In genomic region chrX:70434914-70435586, GRCh38 we compare ENCODE assay signal across 8 cellular contexts. TPM values are rescaled to one million over a fixed set of nuclear protein-coding genes. Genes with fewer than 3 reads are reported as not detected.
DNase-seq lines count a peak whose midpoint lies in the region; ATAC-seq and TF ChIP-seq lines count a peak whose summit lies in the region.

No MANE protein-coding gene starts in this region.

- H3K27ac ChIP-seq in KMS-11: peak overlapping the region; percentile 70

- intact Hi-C loops in CD14-positive monocyte (cut with micrococcal nuclease): loop anchor here in 1 of 2 donors (10.0 kb wide), 1 partner anchor 280 kb away; no protein-coding TSS in a partner anchor

- H3K9me3 Mint-ChIP-seq in CD14-positive monocyte: peaks cover 0 to 4% (median 0%) of the 10 kb centered on the region in 7 donors

- H3K4me2 ChIP-seq in KMS-11: peak overlapping the region; percentile 64

- ATAC-seq in HG02973 (IDR thresholded peaks at IDR 0.05; ENCODE audit: unreplicated experiment): no peak

- peak overlapping the region; percentile 96 for H3K9ac ChIP-seq in KMS-11

- peaks cover 7 to 27% (median 17%) of the 10 kb centered on the region in 3 donors for H3K27me3 Mint-ChIP-seq in CD14-positive monocyte (ENCODE audit: low read depth in 3 of 3)

- H3K4me3 ChIP-seq in KMS-11 (IDR thresholded peaks at IDR 0.05; ENCODE audit: insufficient read depth, low read depth, low read length) (no peak overlapping the region), cardiac fibroblast (replicated peaks in 1 of 2; ENCODE audit: low read depth in 2 of 2, low read length in 2 of 2) (peak overlapping the region; percentile 71 to 78), mononuclear cell (ENCODE audit: low read length) (peak overlapping the region; percentile 59)

- H3K27ac Mint-ChIP-seq in CD14-positive monocyte: peak overlapping the region in 1 of 7 donors; percentile 52

- H3K36me3 Mint-ChIP-seq in CD14-positive monocyte: no peaks in the 10 kb centered on the region

- no peaks in the 10 kb centered on the region for H3K9me3 ChIP-seq in mononuclear cell (ENCODE audit: low read depth, low read length)

- H4K20me1 ChIP-seq in KMS-11 (ENCODE audit: insufficient read depth): no peaks in the 10 kb centered on the region

- H3K4me1 ChIP-seq in KMS-11 (ENCODE audit: low read depth, poor library complexity, severe bottlenecking) (peaks cover 53% of the 10 kb centered on the region), mononuclear cell (ENCODE audit: insufficient read depth, low read length) (peaks cover 12% of the 10 kb centered on the region)

- DNase-seq in CD14-positive monocyte (ENCODE audit: low spot score): no peak
- peak; percentile 51 to 55 for DNase-seq in cardiac fibroblast (ENCODE audit: low read depth in 2 of 2)
- no peak for DNase-seq in NCI-H345 treated with DMSO at 0.1 percent for 48 hours (lab: John Stamatoyannopoulos, UW; ENCODE audit: unreplicated experiment)
- no peak for DNase-seq in NCI-H226
- DNase-seq in activated CD4-positive, alpha-beta T cell treated with anti-CD3 and anti-CD28 coated beads for 4 hours: no peak

- H3K36me3 ChIP-seq in KMS-11 (ENCODE audit: insufficient read depth): no peaks in the 10 kb centered on the region

- no peaks in the 10 kb centered on the region for H3K79me2 ChIP-seq in KMS-11 (ENCODE audit: insufficient read depth, low read depth)

- H3K27me3 ChIP-seq in KMS-11 (ENCODE audit: insufficient read depth, low read depth) (no peaks in the 10 kb centered on the region), mononuclear cell (ENCODE audit: insufficient read depth, low read length) (no peaks in the 10 kb centered on the region)

- peak overlapping the region; percentile 91 to 92 for H3K4me3 Mint-ChIP-seq in CD14-positive monocyte

- H3K4me1 Mint-ChIP-seq in CD14-positive monocyte: peaks cover 30% of the 10 kb centered on the region

- H2AFZ ChIP-seq in KMS-11 (ENCODE audit: low read depth): peak overlapping the region; percentile 38; the same call in 1 of the 2 replicates

- no peak for TF ChIP-seq CTCF in CD14-positive monocyte (IDR thresholded peaks at IDR 0.05)
- no peak for TF ChIP-seq CTCF in KMS-11 (conservative IDR thresholded peaks at IDR 0.05; ENCODE audit: low read depth, low read length)
- no peak for TF ChIP-seq CTCF in cardiac fibroblast (IDR thresholded peaks at IDR 0.05; ENCODE audit: low read depth, low read length)

RNA-seq across cellular contexts. Expression of gene DLG3, which starts 9.6 kb away (rescaled TPM):
- under 1 TPM in 1 of 2 donors, not detected in 1; 0.17 TPM for polyA plus RNA-seq in CD14-positive monocyte
- total RNA-seq in mononuclear cell: 6.4 TPM

RNA-seq across cellular contexts. Expression of gene GDPD2, which starts 11.9 kb away (rescaled TPM):
- polyA plus RNA-seq in CD14-positive monocyte: not detected
- not detected for total RNA-seq in mononuclear cell

Comparison
In these comparisons a context has a peak if more than half of its experiments do, and no peak if none do; other contexts are left out.
1. DNase-seq: peak in cardiac fibroblast (2 of 2); none in CD14-positive monocyte (single experiment), NCI-H345 treated with DMSO at 0.1 percent for 48 hours (single experiment), NCI-H226 (single experiment) and activated CD4-positive, alpha-beta T cell treated with anti-CD3 and anti-CD28 coated beads for 4 hours (0 of 2).